ENCODE assay signal across 1 cellular context in the genomic region with DNA sequence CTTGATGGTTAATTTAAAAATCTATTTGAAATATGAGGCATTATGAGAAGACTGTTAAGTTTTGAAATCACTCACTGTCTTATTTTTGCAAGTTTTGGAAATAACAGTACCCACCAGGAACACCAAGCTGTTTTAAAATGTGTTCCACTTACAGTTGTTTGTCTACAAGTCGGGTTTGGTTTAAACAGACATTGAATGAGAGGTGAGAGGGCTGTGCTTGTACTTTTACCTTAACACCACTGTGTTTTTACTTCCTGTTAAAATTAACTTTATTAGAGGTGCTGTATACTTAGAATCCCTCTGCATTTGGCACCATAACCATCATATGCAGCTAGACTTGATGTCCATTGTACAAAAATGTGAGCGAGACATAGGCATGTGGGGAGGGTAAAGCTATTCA.
TF ChIP-seq lines count a peak whose summit lies in the region.

No MANE protein-coding gene starts in this region.

TF ChIP-seq in WTC11, 78 proteins besides CTCF, POLR2A, EP300 and RAD21:
- TF ChIP-seq ARID4B (CRISPR knock-in tag; IDR thresholded peaks at IDR 0.05; ENCODE audit: borderline replicate concordance) (no peak), HMGXB4 (CRISPR knock-in tag; IDR thresholded peaks at IDR 0.05) (no peak), MXD4 (CRISPR knock-in tag; IDR thresholded peaks at IDR 0.05; ENCODE audit: borderline replicate concordance) (no peak), ZNF121 (CRISPR knock-in tag; IDR thresholded peaks at IDR 0.05) (no peak), EMX1 (CRISPR knock-in tag; IDR thresholded peaks at IDR 0.05) (no peak)
- TF ChIP-seq, protein P1, sequence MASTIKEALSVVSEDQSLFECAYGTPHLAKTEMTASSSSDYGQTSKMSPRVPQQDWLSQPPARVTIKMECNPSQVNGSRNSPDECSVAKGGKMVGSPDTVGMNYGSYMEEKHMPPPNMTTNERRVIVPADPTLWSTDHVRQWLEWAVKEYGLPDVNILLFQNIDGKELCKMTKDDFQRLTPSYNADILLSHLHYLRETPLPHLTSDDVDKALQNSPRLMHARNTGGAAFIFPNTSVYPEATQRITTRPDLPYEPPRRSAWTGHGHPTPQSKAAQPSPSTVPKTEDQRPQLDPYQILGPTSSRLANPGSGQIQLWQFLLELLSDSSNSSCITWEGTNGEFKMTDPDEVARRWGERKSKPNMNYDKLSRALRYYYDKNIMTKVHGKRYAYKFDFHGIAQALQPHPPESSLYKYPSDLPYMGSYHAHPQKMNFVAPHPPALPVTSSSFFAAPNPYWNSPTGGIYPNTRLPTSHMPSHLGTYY (CRISPR knock-in tag; IDR thresholded peaks at IDR 0.05), result no peak
- TF ChIP-seq, protein P2, sequence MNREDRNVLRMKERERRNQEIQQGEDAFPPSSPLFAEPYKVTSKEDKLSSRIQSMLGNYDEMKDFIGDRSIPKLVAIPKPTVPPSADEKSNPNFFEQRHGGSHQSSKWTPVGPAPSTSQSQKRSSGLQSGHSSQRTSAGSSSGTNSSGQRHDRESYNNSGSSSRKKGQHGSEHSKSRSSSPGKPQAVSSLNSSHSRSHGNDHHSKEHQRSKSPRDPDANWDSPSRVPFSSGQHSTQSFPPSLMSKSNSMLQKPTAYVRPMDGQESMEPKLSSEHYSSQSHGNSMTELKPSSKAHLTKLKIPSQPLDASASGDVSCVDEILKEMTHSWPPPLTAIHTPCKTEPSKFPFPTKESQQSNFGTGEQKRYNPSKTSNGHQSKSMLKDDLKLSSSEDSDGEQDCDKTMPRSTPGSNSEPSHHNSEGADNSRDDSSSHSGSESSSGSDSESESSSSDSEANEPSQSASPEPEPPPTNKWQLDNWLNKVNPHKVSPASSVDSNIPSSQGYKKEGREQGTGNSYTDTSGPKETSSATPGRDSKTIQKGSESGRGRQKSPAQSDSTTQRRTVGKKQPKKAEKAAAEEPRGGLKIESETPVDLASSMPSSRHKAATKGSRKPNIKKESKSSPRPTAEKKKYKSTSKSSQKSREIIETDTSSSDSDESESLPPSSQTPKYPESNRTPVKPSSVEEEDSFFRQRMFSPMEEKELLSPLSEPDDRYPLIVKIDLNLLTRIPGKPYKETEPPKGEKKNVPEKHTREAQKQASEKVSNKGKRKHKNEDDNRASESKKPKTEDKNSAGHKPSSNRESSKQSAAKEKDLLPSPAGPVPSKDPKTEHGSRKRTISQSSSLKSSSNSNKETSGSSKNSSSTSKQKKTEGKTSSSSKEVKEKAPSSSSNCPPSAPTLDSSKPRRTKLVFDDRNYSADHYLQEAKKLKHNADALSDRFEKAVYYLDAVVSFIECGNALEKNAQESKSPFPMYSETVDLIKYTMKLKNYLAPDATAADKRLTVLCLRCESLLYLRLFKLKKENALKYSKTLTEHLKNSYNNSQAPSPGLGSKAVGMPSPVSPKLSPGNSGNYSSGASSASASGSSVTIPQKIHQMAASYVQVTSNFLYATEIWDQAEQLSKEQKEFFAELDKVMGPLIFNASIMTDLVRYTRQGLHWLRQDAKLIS (CRISPR knock-in tag; IDR thresholded peaks at IDR 0.05; ENCODE audit: borderline replicate concordance), result no peak
- TF ChIP-seq, protein P3, sequence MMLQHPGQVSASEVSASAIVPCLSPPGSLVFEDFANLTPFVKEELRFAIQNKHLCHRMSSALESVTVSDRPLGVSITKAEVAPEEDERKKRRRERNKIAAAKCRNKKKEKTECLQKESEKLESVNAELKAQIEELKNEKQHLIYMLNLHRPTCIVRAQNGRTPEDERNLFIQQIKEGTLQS (CRISPR knock-in tag; conservative IDR thresholded peaks at IDR 0.05), result no peak
